18 cellular contexts compared by ENCODE assay signal in genomic region chr2:160928854-160929301, GRCh38.
DNase-seq lines count a peak whose midpoint lies in the region; ATAC-seq, FAIRE-seq and TF ChIP-seq lines count a peak whose summit lies in the region.
"Had no signal": no experiment of that assay in that cellular context is flagged by ENCODE, and none has a peak within 500 bp of the region (broad histone marks: within the 10 kb centered on the region; RNA-seq: fewer than 3 reads in every experiment).

No MANE protein-coding gene starts in this region.

- ATAC-seq in GM21619 (IDR thresholded peaks at IDR 0.05; ENCODE audit: unreplicated experiment) = no peak
- no peak for ATAC-seq in mucosa of descending colon

- TF ChIP-seq CTCF in endothelial cell of umbilical vein (IDR thresholded peaks at IDR 0.05; ENCODE audit: extremely low read depth in 1 of 2, insufficient read depth in 1 of 2, low read depth in 1 of 2, low read length in 2 of 2) = no peak
- no peak for TF ChIP-seq CTCF in osteocyte (IDR thresholded peaks at IDR 0.05)
- no peak for TF ChIP-seq CTCF in mucosa of descending colon (IDR thresholded peaks at IDR 0.05)

- CTCF ChIA-PET in endothelial cell of umbilical vein (lab: Charles Lee) = interaction anchor here (0.9 to 1.4 kb wide), 2 partner anchors 10 to 33 kb away, joined by 3 to 4 read pairs; no protein-coding TSS in a partner anchor

- no peaks in the 10 kb centered on the region for H3K79me2 ChIP-seq in endothelial cell of umbilical vein (ENCODE audit: control insufficient read depth, insufficient read depth, low read length)

- no peak overlapping the region for H3K27ac ChIP-seq in endothelial cell of umbilical vein (ENCODE audit: insufficient read depth, low read depth, low read length)
- H3K27ac ChIP-seq: BLaER1 treated with 17β-estradiol and CSF1 and Interleukin-3, amounts not matched to agents 10 nM and 100 nM; colonic mucosa; SK-N-MC had no signal

- peak overlapping the region; percentile 84 for H3K27ac Mint-ChIP-seq in osteocyte (ENCODE audit: unreplicated experiment)

- H3K36me3 ChIP-seq in endothelial cell of umbilical vein (ENCODE audit: control insufficient read depth in 2 of 2, extremely low read depth in 1 of 2, insufficient read depth in 2 of 2, low read length in 2 of 2) (no peaks in the 10 kb centered on the region), mucosa of descending colon (ENCODE audit: low read depth) (no peaks in the 10 kb centered on the region)
- H3K36me3 ChIP-seq: BLaER1 treated with 17β-estradiol and CSF1 and Interleukin-3, amounts not matched to agents 10 nM and 100 nM; colonic mucosa had no signal

- no peaks in the 10 kb centered on the region for H4K20me1 ChIP-seq in endothelial cell of umbilical vein (replicated peaks; ENCODE audit: control insufficient read depth, extremely low read depth, insufficient read depth, low read length)
- H4K20me1 ChIP-seq: BLaER1 treated with 17β-estradiol and CSF1 and Interleukin-3, amounts not matched to agents 10 nM and 100 nM had no signal

- intact Hi-C loops in endothelial cell of umbilical vein (cut with micrococcal nuclease) (no loop called here), mucosa of descending colon (cut with DNase I, micrococcal nuclease) (no loop called here)

- dilution Hi-C loops in endothelial cell of umbilical vein (cut with MboI; ENCODE audit: extremely low pct_ligation_motif_present, low sequenced_read_pairs) = no loop called here

- H3K4me1 ChIP-seq in endothelial cell of umbilical vein (ENCODE audit: control insufficient read depth, extremely low read depth, insufficient read depth, low read length) (no peaks in the 10 kb centered on the region), mucosa of descending colon (ENCODE audit: low read depth) (no peaks in the 10 kb centered on the region)
- H3K4me1 ChIP-seq: BLaER1 treated with 17β-estradiol and CSF1 and Interleukin-3, amounts not matched to agents 10 nM and 100 nM; colonic mucosa had no signal

- no peaks in the 10 kb centered on the region for H3K27me3 Mint-ChIP-seq in osteocyte (ENCODE audit: unreplicated experiment)

- BruUV-seq in endothelial cell of umbilical vein (replicated peaks; lab: Mats Ljungman, UMichigan) = no TSS peak

- H3K9me3 ChIP-seq in endothelial cell of umbilical vein (replicated peaks; ENCODE audit: control insufficient read depth, insufficient read depth, low read length) (no peaks in the 10 kb centered on the region), mucosa of descending colon (no peaks in the 10 kb centered on the region)
- H3K9me3 ChIP-seq: BLaER1 treated with 17β-estradiol and CSF1 and Interleukin-3, amounts not matched to agents 10 nM and 100 nM; colonic mucosa had no signal

- no peaks in the 10 kb centered on the region for H3K27me3 ChIP-seq in endothelial cell of umbilical vein (ENCODE audit: control insufficient read depth in 2 of 2, insufficient read depth in 2 of 2, low read length in 2 of 2)
- H3K27me3 ChIP-seq: BLaER1 treated with 17β-estradiol and CSF1 and Interleukin-3, amounts not matched to agents 10 nM and 100 nM; colonic mucosa had no signal

- no peaks in the 10 kb centered on the region for H3K9me1 ChIP-seq in endothelial cell of umbilical vein (replicated peaks; ENCODE audit: control insufficient read depth, extremely low read depth, insufficient read depth, low read length)

- H3K4me1 Mint-ChIP-seq in osteocyte (ENCODE audit: unreplicated experiment) = peaks cover 25% of the 10 kb centered on the region

- no peak overlapping the region for H3K4me3 ChIP-seq in endothelial cell of umbilical vein (replicated peaks in 1 of 3; ENCODE audit: insufficient read depth in 1 of 3, low read depth in 1 of 3, low read length in 3 of 3)
- no peak overlapping the region for H3K4me3 ChIP-seq in mucosa of descending colon
- H3K4me3 ChIP-seq: BLaER1 treated with 17β-estradiol and CSF1 and Interleukin-3, amounts not matched to agents 10 nM and 100 nM; colonic mucosa; SK-N-MC had no signal

- no peaks in the 10 kb centered on the region for H3K36me3 Mint-ChIP-seq in osteocyte (ENCODE audit: unreplicated experiment)

- no peak for FAIRE-seq in endothelial cell of umbilical vein (lab: Jason Lieb, UNC)

- TF ChIP-seq POLR2A in endothelial cell of umbilical vein (IDR thresholded peaks at IDR 0.05; ENCODE audit: low read depth, low read length) = no peak

- H2AFZ ChIP-seq in endothelial cell of umbilical vein (ENCODE audit: low read depth, low read length) = no peak overlapping the region

- H3K9me3 Mint-ChIP-seq in osteocyte (ENCODE audit: unreplicated experiment) = no peaks in the 10 kb centered on the region

- no peak overlapping the region for H3K4me2 ChIP-seq in endothelial cell of umbilical vein (ENCODE audit: insufficient read depth, low read length)
- H3K4me2 ChIP-seq: BLaER1 treated with 17β-estradiol and CSF1 and Interleukin-3, amounts not matched to agents 10 nM and 100 nM had no signal

- POLR2A ChIA-PET in endothelial cell of umbilical vein (lab: Charles Lee) = no interaction called here

- no peak overlapping the region for H3K4me3 Mint-ChIP-seq in osteocyte (ENCODE audit: unreplicated experiment)

- no peak overlapping the region for H3K9ac ChIP-seq in endothelial cell of umbilical vein (replicated peaks; ENCODE audit: extremely low read depth, insufficient read depth, low read length)
- H3K9ac ChIP-seq: BLaER1 treated with 17β-estradiol and CSF1 and Interleukin-3, amounts not matched to agents 10 nM and 100 nM had no signal

- DNase-seq in EL (peak; percentile 33), NCI-H226 (peak; percentile 68), endothelial cell of umbilical vein (ENCODE audit: low read depth, low spot score) (peak; percentile 45), osteocyte (ENCODE audit: extremely low spot score, unreplicated experiment) (no peak), NCI-H748 (lab: John Stamatoyannopoulos, UW; ENCODE audit: unreplicated experiment) (no peak), NCI-H524 (lab: John Stamatoyannopoulos, UW) (no peak), mucosa of descending colon (no peak)
- DNase-seq: activated CD4-positive, alpha-beta T cell treated with anti-CD3 and anti-CD28 coated beads, Interleukin-2, amount 50 U/mL, for 4 hours; colonic mucosa; DMS153; hippocampal formation; left cardiac atrium; NCI-H1436; posterior cingulate gyrus; substantia nigra had no signal

TF ChIP-seq in endothelial cell of umbilical vein, 7 proteins besides CTCF, POLR2A, EP300 and RAD21:
- TF ChIP-seq JUN (IDR thresholded peaks at IDR 0.05; ENCODE audit: borderline replicate concordance, insufficient read depth, insufficient read length, low read depth) (no peak), EZH2 (IDR thresholded peaks at IDR 0.05; ENCODE audit: borderline replicate concordance, low read depth, low read length, severe bottlenecking) (no peak), FOS (IDR thresholded peaks at IDR 0.05; ENCODE audit: borderline replicate concordance, insufficient read depth, low read length) (no peak), POLR2AphosphoS5 (IDR thresholded peaks at IDR 0.05; ENCODE audit: insufficient read depth, low read depth, low read length) (no peak), MYC (IDR thresholded peaks at IDR 0.05; ENCODE audit: low read depth, low read length) (no peak), GATA2 (IDR thresholded peaks at IDR 0.05; ENCODE audit: insufficient read depth, insufficient read length, low read depth, low read length) (no peak)
- TF ChIP-seq, protein P1, sequence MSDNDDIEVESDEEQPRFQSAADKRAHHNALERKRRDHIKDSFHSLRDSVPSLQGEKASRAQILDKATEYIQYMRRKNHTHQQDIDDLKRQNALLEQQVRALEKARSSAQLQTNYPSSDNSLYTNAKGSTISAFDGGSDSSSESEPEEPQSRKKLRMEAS (IDR thresholded peaks at IDR 0.05; ENCODE audit: insufficient read depth, insufficient read length) = no peak

Comparison
In these comparisons a context has a peak if more than half of its experiments do, and no peak if none do; other contexts are left out.
1. DNase-seq: peak in EL (single experiment), NCI-H226 (single experiment) and endothelial cell of umbilical vein (single experiment); none in osteocyte (single experiment), NCI-H748 (single experiment), NCI-H524 (0 of 2) and mucosa of descending colon (0 of 3).